In the genomic region with DNA sequence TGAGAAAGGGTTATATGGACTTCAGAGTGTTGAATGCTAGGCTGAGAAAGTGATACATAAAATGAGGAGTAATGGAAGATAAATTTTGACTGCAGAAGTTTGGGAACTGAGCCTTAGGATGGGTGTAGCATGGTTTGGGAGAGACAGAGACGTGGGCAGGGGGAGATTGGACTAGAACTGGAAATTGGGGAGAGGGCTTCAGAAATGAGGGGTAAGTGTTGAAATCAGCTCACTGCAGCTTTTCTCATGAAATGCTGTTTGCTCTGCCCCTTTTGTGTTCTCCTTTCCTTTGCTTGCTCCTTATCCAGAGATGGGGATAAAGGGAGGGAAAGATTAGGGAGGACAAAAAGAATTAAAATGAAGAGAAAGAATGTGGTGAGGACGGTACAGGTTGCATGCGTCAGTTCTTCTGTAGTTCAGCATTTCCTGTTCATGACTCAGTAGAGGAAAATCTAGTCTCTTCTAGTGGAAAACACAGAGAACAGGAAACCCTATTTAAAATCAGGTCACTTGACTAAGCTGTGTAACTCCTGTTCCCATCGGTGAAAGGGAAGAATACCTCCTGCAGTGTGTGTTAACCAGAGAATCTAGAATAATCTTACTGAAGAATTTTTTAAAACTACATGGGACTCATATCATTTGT, we compare ENCODE assay signal across 7 cellular contexts.
DNase-seq lines count a peak whose midpoint lies in the region; ATAC-seq, FAIRE-seq and TF ChIP-seq lines count a peak whose summit lies in the region.

No MANE protein-coding gene starts in this region.

- H3K79me1 ChIP-seq in mesendoderm (ENCODE audit: low read length) = peaks cover 8% of the 10 kb centered on the region

- H3K56ac ChIP-seq in mesendoderm (ENCODE audit: low read length) = peak overlapping the region; percentile 69

- H2AK5ac ChIP-seq in mesendoderm (ENCODE audit: low read length) = no peak overlapping the region

- H2BK15ac ChIP-seq in mesendoderm (replicated peaks; ENCODE audit: low read depth) = no peak overlapping the region

- TF ChIP-seq CTCF in breast epithelium (IDR thresholded peaks at IDR 0.05) = no peak

- intact Hi-C loops in breast epithelium (cut with DNase I; ENCODE audit: low total_unique reads) = no loop called here
- intact Hi-C loops in posterior cingulate gyrus (cut with DNase I) = loop anchor here (5.0 kb wide), 1 partner anchor 104 kb away; the partner anchor contains the start of gene CRIM1

- no peak overlapping the region for H3K4me2 ChIP-seq in mesendoderm (ENCODE audit: low read length)

- H3K27ac ChIP-seq in breast epithelium (peak overlapping the region; percentile 80 to 81), mesendoderm (ENCODE audit: low read depth, low read length) (peak overlapping the region; percentile 93)

- FAIRE-seq in GM19239 (lab: Jason Lieb, UNC) = peak; percentile 42

- H3K9ac ChIP-seq in mesendoderm (ENCODE audit: low read length) = peak overlapping the region; percentile 19

- no peak for DNase-seq in GM19239 (ENCODE audit: insufficient read length, low spot score)
- DNase-seq in breast epithelium (ENCODE audit: low spot score in 2 of 2) = no peak
- DNase-seq in mesendoderm = peak; percentile 94
- no peak for DNase-seq in posterior cingulate gyrus
- no peak for DNase-seq in 8988T
- no peak for DNase-seq in NCI-H446 (lab: John Stamatoyannopoulos, UW)

- peak overlapping the region; percentile 25 for H3K18ac ChIP-seq in mesendoderm (ENCODE audit: low read length)

- H3K4me1 ChIP-seq in breast epithelium (peaks cover 0 to 3% of the 10 kb centered on the region in 2 donors), mesendoderm (ENCODE audit: control insufficient read depth, low read depth, low read length) (peaks cover 17% of the 10 kb centered on the region)

- no CpG with 5 or more reads among the region's 4 CpGs for WGBS in mesendoderm (ENCODE audit: extremely low coverage, insufficient coverage, low lambda C conversion rate)

- ATAC-seq in HG03175 (IDR thresholded peaks at IDR 0.05; ENCODE audit: unreplicated experiment) = peak; percentile 43

- H3K36me3 ChIP-seq in breast epithelium (peaks cover 1% of the 10 kb centered on the region), mesendoderm (ENCODE audit: control insufficient read depth, insufficient read depth, low read length) (no peaks in the 10 kb centered on the region)

- peak overlapping the region; percentile 16 for H2BK5ac ChIP-seq in mesendoderm (ENCODE audit: low read length)

- H3K79me2 ChIP-seq in mesendoderm (ENCODE audit: control insufficient read depth, insufficient read depth, low read length) = no peaks in the 10 kb centered on the region

- H3K4ac ChIP-seq in mesendoderm (ENCODE audit: low read depth, low read length) = peak overlapping the region; percentile 66

- TF ChIP-seq POLR2A in breast epithelium (IDR thresholded peaks at IDR 0.05) = no peak

- H3K9me3 ChIP-seq in breast epithelium = no peaks in the 10 kb centered on the region

- H3K27me3 ChIP-seq in breast epithelium (no peaks in the 10 kb centered on the region), mesendoderm (ENCODE audit: insufficient read depth, low read length, poor library complexity) (no peaks in the 10 kb centered on the region)

- no peak overlapping the region for H3K23ac ChIP-seq in mesendoderm (ENCODE audit: low read length)

- no peak overlapping the region for H4K8ac ChIP-seq in mesendoderm (ENCODE audit: low read depth, low read length)

- H3K4me3 ChIP-seq in breast epithelium (no peak overlapping the region), mesendoderm (ENCODE audit: low read length) (no peak overlapping the region)

- no peak overlapping the region for H4K5ac ChIP-seq in mesendoderm (ENCODE audit: low read length)

- H2BK120ac ChIP-seq in mesendoderm (ENCODE audit: low read depth, low read length) = peak overlapping the region; percentile 85
